15 cellular contexts compared by ENCODE assay signal in genomic region chr19:35431147-35431807, GRCh38. TPM values are rescaled to one million over a fixed set of nuclear protein-coding genes. Genes with fewer than 3 reads are reported as not detected.
"Had no signal": no experiment of that assay in that cellular context is flagged by ENCODE, and none has a peak within 500 bp of the region (broad histone marks: within the 10 kb centered on the region; RNA-seq: fewer than 3 reads in every experiment).

No MANE protein-coding gene starts in this region.

- H3K27ac Mint-ChIP-seq: activated T-helper 17 cell treated with anti-CD3 and anti-CD28 coated beads, Interleukin-2, amount 50 U/mL, for 72 hours; stimulated activated naive CD8-positive, alpha-beta T cell treated with anti-CD3 and anti-CD28 coated beads, Interleukin-15, Interleukin-2, amounts not matched to agents 100 ng/mL and 50 ng/mL, for 24 hours had no signal

- H3K36me3 ChIP-seq: gastroesophageal sphincter, heart right ventricle, suprapubic skin had no signal

- H3K27ac ChIP-seq: gastroesophageal sphincter, suprapubic skin had no signal

- H3K27me3 ChIP-seq: heart right ventricle, suprapubic skin had no signal

- H3K4me3 Mint-ChIP-seq: activated T-helper 17 cell treated with anti-CD3 and anti-CD28 coated beads, Interleukin-2, amount 50 U/mL, for 72 hours; stimulated activated naive CD8-positive, alpha-beta T cell treated with anti-CD3 and anti-CD28 coated beads, Interleukin-15, Interleukin-2, amounts not matched to agents 100 ng/mL and 50 ng/mL, for 24 hours had no signal

- H3K27me3 Mint-ChIP-seq: activated T-helper 17 cell treated with anti-CD3 and anti-CD28 coated beads, Interleukin-2, amount 50 U/mL, for 72 hours had no signal

- DNase-seq: activated CD4-positive, alpha-beta T cell treated with anti-CD3 and anti-CD28 coated beads for 1 hour; activated CD4-positive, alpha-beta T cell treated with anti-CD3 and anti-CD28 coated beads, Interleukin-2, amount 50 U/mL, for 48 hours; activated naive CD4-positive, alpha-beta T cell treated with Interleukin-2 at 50 U/mL for 16 hours; erythroblast; heart right ventricle; left cardiac atrium; midbrain; posterior cingulate gyrus; T-helper 9 cell had no signal

- H3K9me3 ChIP-seq: suprapubic skin had no signal

- ATAC-seq: activated T-helper 17 cell treated with anti-CD3 and anti-CD28 coated beads, Interleukin-2, amount 50 U/mL, for 72 hours; gastroesophageal sphincter; heart right ventricle; left cardiac atrium had no signal

- H3K4me3 ChIP-seq: gastroesophageal sphincter, heart right ventricle, lung, suprapubic skin had no signal

RNA-seq across cellular contexts. Expression of gene FFAR2, which starts 16.8 kb away (rescaled TPM):
- total RNA-seq: activated T-helper 17 cell treated with anti-CD3 and anti-CD28 coated beads, Interleukin-2, amount 50 U/mL, for 72 hours had no signal

RNA-seq across cellular contexts. Expression of gene KRTDAP, which starts 59.0 kb away (rescaled TPM):
- total RNA-seq: activated T-helper 17 cell treated with anti-CD3 and anti-CD28 coated beads, Interleukin-2, amount 50 U/mL, for 72 hours; gastroesophageal sphincter; heart right ventricle; left cardiac atrium; lung; skeletal muscle tissue had no signal
- polyA plus RNA-seq: heart right ventricle had no signal
